26 cellular contexts compared by ENCODE assay signal in genomic region chr2:109081374-109081773, GRCh38. TPM values are rescaled to one million over a fixed set of nuclear protein-coding genes. Genes with fewer than 3 reads are reported as not detected.
"Had no signal": no experiment of that assay in that cellular context is flagged by ENCODE, and none has a peak within 500 bp of the region (broad histone marks: within the 10 kb centered on the region; RNA-seq: fewer than 3 reads in every experiment).

No MANE protein-coding gene starts in this region.

- DNase-seq: dermis blood vessel endothelial cell; effector memory CD4-positive, alpha-beta T cell; esophagus squamous epithelium; hypothalamus; immature natural killer cell; islet precursor cell; kidney glomerular epithelial cell; left colon; left ventricle myocardium superior; lower lobe of right lung; naive thymus-derived CD8-positive, alpha-beta T cell; nephron progenitor cell; occipital lobe; stimulated activated CD4-positive, alpha-beta T cell treated with anti-CD3 and anti-CD28 coated beads, Interleukin-15, amount 100 ng/mL, for 24 hours; stimulated activated CD4-positive, alpha-beta T cell treated with anti-CD3 and anti-CD28 coated beads, Interleukin-2, amount 100 ng/mL, for 48 hours; stimulated activated naive B cell treated with anti-CD40 and anti-IgM and Interleukin-4, amounts not matched to agents 10 μg/mL and 1 μg/mL and 100 μg/mL, for 72 hours; upper lobe of left lung had no signal

- FAIRE-seq: endothelial cell of umbilical vein, frontal cortex, pancreas, urothelium cell line had no signal

- H3K4me3 ChIP-seq: coronary artery, esophagus squamous epithelium, lower lobe of right lung, pancreas, skin epidermis, thoracic aorta, tibial nerve, upper lobe of left lung had no signal

- ATAC-seq: left colon; left ventricle myocardium superior; naive thymus-derived CD8-positive, alpha-beta T cell; pancreas; stimulated activated naive B cell treated with anti-CD40 and anti-IgM and Interleukin-4, amounts not matched to agents 10 μg/mL and 1 μg/mL and 100 μg/mL, for 72 hours had no signal

- H3K27me3 Mint-ChIP-seq: naive thymus-derived CD8-positive, alpha-beta T cell; stimulated activated naive B cell treated with anti-CD40 and anti-IgM and Interleukin-4, amounts not matched to agents 10 μg/mL and 1 μg/mL and 100 μg/mL, for 72 hours; stimulated activated naive CD8-positive, alpha-beta T cell treated with anti-CD3 and anti-CD28 coated beads, Interleukin-15, Interleukin-2, amounts not matched to agents 100 ng/mL and 50 ng/mL, for 24 hours had no signal

- H3K27me3 ChIP-seq: esophagus squamous epithelium, pancreas, tibial nerve, upper lobe of left lung had no signal

- H3K4me1 ChIP-seq: esophagus squamous epithelium, lower lobe of right lung, pancreas, tibial nerve, upper lobe of left lung had no signal

- H3K27ac ChIP-seq: coronary artery, esophagus squamous epithelium, lower lobe of right lung, pancreas, skin epidermis, thoracic aorta, tibial nerve, upper lobe of left lung had no signal

- H3K36me3 ChIP-seq: esophagus squamous epithelium, lower lobe of right lung, pancreas, thoracic aorta, tibial nerve, upper lobe of left lung had no signal

- H3K4me3 Mint-ChIP-seq: immature natural killer cell; nephron progenitor cell; stimulated activated naive B cell treated with anti-CD40 and anti-IgM and Interleukin-4, amounts not matched to agents 10 μg/mL and 1 μg/mL and 100 μg/mL, for 72 hours; stimulated activated naive CD8-positive, alpha-beta T cell treated with anti-CD3 and anti-CD28 coated beads, Interleukin-15, Interleukin-2, amounts not matched to agents 100 ng/mL and 50 ng/mL, for 24 hours had no signal

- H3K4me1 Mint-ChIP-seq: immature natural killer cell; stimulated activated naive B cell treated with anti-CD40 and anti-IgM and Interleukin-4, amounts not matched to agents 10 μg/mL and 1 μg/mL and 100 μg/mL, for 72 hours had no signal

- H3K9me3 Mint-ChIP-seq: immature natural killer cell had no signal

- H3K9me3 ChIP-seq: esophagus squamous epithelium, lower lobe of right lung, pancreas, thoracic aorta, tibial nerve, upper lobe of left lung had no signal

- H3K36me3 Mint-ChIP-seq: immature natural killer cell; naive thymus-derived CD8-positive, alpha-beta T cell; stimulated activated naive B cell treated with anti-CD40 and anti-IgM and Interleukin-4, amounts not matched to agents 10 μg/mL and 1 μg/mL and 100 μg/mL, for 72 hours had no signal

- H3K27ac Mint-ChIP-seq: immature natural killer cell; stimulated activated naive B cell treated with anti-CD40 and anti-IgM and Interleukin-4, amounts not matched to agents 10 μg/mL and 1 μg/mL and 100 μg/mL, for 72 hours; stimulated activated naive CD8-positive, alpha-beta T cell treated with anti-CD3 and anti-CD28 coated beads, Interleukin-15, Interleukin-2, amounts not matched to agents 100 ng/mL and 50 ng/mL, for 24 hours had no signal

RNA-seq across cellular contexts. Expression of gene SH3RF3, which starts 47.6 kb away (rescaled TPM):
- polyA plus RNA-seq: immature natural killer cell had no signal
